1 cellular context compared by ENCODE assay signal in genomic region chr11:58739725-58740430, GRCh38.
TF ChIP-seq lines count a peak whose summit lies in the region.

No MANE protein-coding gene starts in this region.

TF ChIP-seq in K562, 482 proteins besides CTCF, POLR2A, EP300 and RAD21 (continued from another document):
- TF ChIP-seq TFAP4 (CRISPR knock-in tag; IDR thresholded peaks at IDR 0.05; ENCODE audit: borderline replicate concordance): peak; percentile 15; the same call in 1 of the 2 replicates
- TF ChIP-seq ZNF197 (CRISPR knock-in tag; IDR thresholded peaks at IDR 0.05; ENCODE audit: low read depth): peak; percentile 81; the same call in 1 of the 2 replicates
- TF ChIP-seq CBX1 (IDR thresholded peaks at IDR 0.05; ENCODE audit: low read depth): peak; percentile 33; the same call in 1 of the 2 replicates
- no peak for TF ChIP-seq ARID2 (IDR thresholded peaks at IDR 0.05)
- TF ChIP-seq BDP1 (IDR thresholded peaks at IDR 0.05; ENCODE audit: insufficient read depth, insufficient read length): no peak
- 0 out of 2 replicates have a peak, but pooled peaks have one; percentile 59 for TF ChIP-seq ADNP (tag; IDR thresholded peaks at IDR 0.05)
- no peak for TF ChIP-seq NR3C1 (CRISPR knock-in tag; IDR thresholded peaks at IDR 0.05)
- TF ChIP-seq FOS (IDR thresholded peaks at IDR 0.05; ENCODE audit: extremely low read depth, insufficient read length): no peak
- no peak for TF ChIP-seq ZFP36 (IDR thresholded peaks at IDR 0.05; ENCODE audit: low read depth, low read length, partially characterized antibody)
- TF ChIP-seq ZNF436 (CRISPR knock-in tag; IDR thresholded peaks at IDR 0.05): no peak
- TF ChIP-seq CTCFL (IDR thresholded peaks at IDR 0.05; ENCODE audit: borderline replicate concordance, insufficient read depth, low read depth, low read length, poor library complexity, severe bottlenecking): no peak
- TF ChIP-seq SMARCA4 (IDR thresholded peaks at IDR 0.05): peak; percentile 95
- peak; percentile 81 for TF ChIP-seq MECOM (CRISPR knock-in tag; IDR thresholded peaks at IDR 0.05)
- TF ChIP-seq FOXJ2 (tag; IDR thresholded peaks at IDR 0.05): peak; percentile 93
- no peak for TF ChIP-seq PHF20 (IDR thresholded peaks at IDR 0.05; ENCODE audit: partially characterized antibody)
- TF ChIP-seq BRD4 (IDR thresholded peaks at IDR 0.05): no peak
- TF ChIP-seq HNRNPLL (IDR thresholded peaks at IDR 0.05; ENCODE audit: low read depth, low read length, poor library complexity, severe bottlenecking): no peak
- TF ChIP-seq SAFB (IDR thresholded peaks at IDR 0.05; ENCODE audit: borderline replicate concordance, low read depth, low read length): no peak
- TF ChIP-seq ZNF431 (CRISPR knock-in tag; IDR thresholded peaks at IDR 0.05): no peak
- no peak for TF ChIP-seq CREB3L1 (IDR thresholded peaks at IDR 0.05; ENCODE audit: borderline replicate concordance, low read depth)
- peak in 1 of 2 experiments; percentile 54; a peak in 1 of 4 replicates for TF ChIP-seq FOXA3 (CRISPR knock-in tag; conservative IDR thresholded peaks at IDR 0.05 in 1 of 2, IDR thresholded peaks at IDR 0.05 in 1 of 2)
- peak; percentile 77 for TF ChIP-seq PYGO2 (tag; IDR thresholded peaks at IDR 0.05)
- TF ChIP-seq GATAD2A (IDR thresholded peaks at IDR 0.05): 0 out of 2 replicates have a peak, but pooled peaks have one; percentile 24
- peak; percentile 49 for TF ChIP-seq HMGN3 (IDR thresholded peaks at IDR 0.05; ENCODE audit: borderline replicate concordance, extremely low read depth, insufficient read length, low read depth, low read length)
- TF ChIP-seq HNRNPL (IDR thresholded peaks at IDR 0.05; ENCODE audit: low read depth, low read length): no peak
- no peak for TF ChIP-seq ELK1 (CRISPR knock-in tag; IDR thresholded peaks at IDR 0.05)
- TF ChIP-seq PTBP1 (IDR thresholded peaks at IDR 0.05; ENCODE audit: low read depth, low read length): no peak
- no peak for TF ChIP-seq ASH1L (IDR thresholded peaks at IDR 0.05; ENCODE audit: borderline replicate concordance, low read depth, partially characterized antibody)
- TF ChIP-seq ZNF695 (CRISPR knock-in tag; IDR thresholded peaks at IDR 0.05): no peak
- TF ChIP-seq SRSF9 (IDR thresholded peaks at IDR 0.05; ENCODE audit: borderline replicate concordance, low read depth, low read length): no peak
- no peak for TF ChIP-seq SRSF3 (IDR thresholded peaks at IDR 0.05; ENCODE audit: insufficient read depth, low read length)
- no peak for TF ChIP-seq THAP7 (CRISPR knock-in tag; IDR thresholded peaks at IDR 0.05)
- TF ChIP-seq JUND (IDR thresholded peaks at IDR 0.05; ENCODE audit: borderline replicate concordance, low read depth, low read length): peak; percentile 50; the same call in 1 of the 2 replicates
- TF ChIP-seq JUND (tag; IDR thresholded peaks at IDR 0.05; ENCODE audit: borderline replicate concordance, low read depth, low read length): no peak; the same call in 2 of the 3 replicates
